18 cellular contexts compared by ENCODE assay signal in genomic region chr4:1787411-1788077, GRCh38. TPM values are rescaled to one million over a fixed set of nuclear protein-coding genes. Genes with fewer than 3 reads are reported as not detected.
"Had no signal": no experiment of that assay in that cellular context is flagged by ENCODE, and none has a peak within 500 bp of the region (broad histone marks: within the 10 kb centered on the region; RNA-seq: fewer than 3 reads in every experiment).

No MANE protein-coding gene starts in this region.

- H3K4me3 ChIP-seq: breast epithelium, left ventricle myocardium inferior, lung, mucosa of descending colon, ovary, uterus had no signal

- H3K27me3 ChIP-seq: breast epithelium, ovary, uterus had no signal

- H3K4me1 ChIP-seq: breast epithelium, uterus had no signal

- H3K36me3 ChIP-seq: breast epithelium, left ventricle myocardium inferior, neutrophil, ovary, uterus had no signal

- H3K27ac ChIP-seq: breast epithelium, left ventricle myocardium inferior, neutrophil, ovary, uterus had no signal

- DNase-seq: activated CD4-positive, alpha-beta T cell treated with anti-CD3 and anti-CD28 coated beads for 1 hour; activated CD4-positive, alpha-beta T cell treated with anti-CD3 and anti-CD28 coated beads, Interleukin-2, amount 10 ng/mL, durations not matched to agents 7 days and 5 days; activated CD8-positive, alpha-beta T cell treated with anti-CD3 and anti-CD28 coated beads for 36 hours; activated naive CD4-positive, alpha-beta T cell; activated T-cell treated with anti-CD3 and anti-CD28 coated beads, Interleukin-2, amount 50 U/mL, for 72 hours; dermis blood vessel endothelial cell; effector CD4-positive, alpha-beta T cell; left ventricle myocardium inferior; mucosa of descending colon; ovary; stimulated activated CD4-positive, alpha-beta T cell treated with anti-CD3 and anti-CD28 coated beads, Interleukin-4, amount 100 ng/mL, for 1 hour; stimulated activated naive CD8-positive, alpha-beta T cell treated with anti-CD3 and anti-CD28 coated beads, Interleukin-15, Interleukin-2, amounts not matched to agents 100 U/mL and 50 U/mL, for 24 hours; T-helper 17 cell; uterus had no signal

- H3K9me3 ChIP-seq: breast epithelium, left ventricle myocardium inferior, mucosa of descending colon, neutrophil, ovary, uterus had no signal

RNA-seq across cellular contexts. Expression of gene FGFR3, which starts 5.5 kb away (rescaled TPM):
- total RNA-seq: myocyte had no signal
